ENCODE assay signal across 19 cellular contexts in genomic region chr5:157126-157715, GRCh38. TPM values are rescaled to one million over a fixed set of nuclear protein-coding genes. Genes with fewer than 3 reads are reported as not detected.
"Had no signal": no experiment of that assay in that cellular context is flagged by ENCODE, and none has a peak within 500 bp of the region (broad histone marks: within the 10 kb centered on the region; RNA-seq: fewer than 3 reads in every experiment).

No MANE protein-coding gene starts in this region.

- ATAC-seq: heart right ventricle, left colon, T-cell had no signal

- DNase-seq: activated CD4-positive, alpha-beta T cell treated with anti-CD3 and anti-CD28 coated beads for 1 hour; activated CD4-positive, alpha-beta T cell treated with anti-CD3 and anti-CD28 coated beads, Interleukin-2, amount 50 U/mL, for 4 hours; activated naive CD4-positive, alpha-beta T cell treated with Interleukin-2 at 50 U/mL for 16 hours; anterior cingulate cortex; brain microvascular endothelial cell; dermis blood vessel endothelial cell; SK-N-SH; thyroid gland; uterus had no signal

- H3K4me1 ChIP-seq: heart right ventricle, thyroid gland, uterus had no signal

- H3K36me3 Mint-ChIP-seq: stimulated activated memory B cell treated with anti-CD40 and anti-IgM and Interleukin-4, amounts not matched to agents 10 μg/mL and 1 μg/mL and 100 μg/mL, for 72 hours; T-cell had no signal

- H3K4me1 Mint-ChIP-seq: stimulated activated memory B cell treated with anti-CD40 and anti-IgM and Interleukin-4, amounts not matched to agents 10 μg/mL and 1 μg/mL and 100 μg/mL, for 72 hours; T-cell had no signal

- H3K4me3 ChIP-seq: heart right ventricle, ovary, thyroid gland, uterus had no signal

- H3K4me3 Mint-ChIP-seq: nephron; stimulated activated memory B cell treated with anti-CD40 and anti-IgM and Interleukin-4, amounts not matched to agents 10 μg/mL and 1 μg/mL and 100 μg/mL, for 72 hours; T-cell had no signal

- H3K36me3 ChIP-seq: brain microvascular endothelial cell, heart right ventricle, ovary, thyroid gland, uterus had no signal

- H3K9me3 Mint-ChIP-seq: nephron; stimulated activated memory B cell treated with anti-CD40 and anti-IgM and Interleukin-4, amounts not matched to agents 10 μg/mL and 1 μg/mL and 100 μg/mL, for 72 hours; T-cell had no signal

- H3K27ac ChIP-seq: brain microvascular endothelial cell, heart right ventricle, ovary, thyroid gland, uterus had no signal

- H3K27ac Mint-ChIP-seq: nephron; stimulated activated memory B cell treated with anti-CD40 and anti-IgM and Interleukin-4, amounts not matched to agents 10 μg/mL and 1 μg/mL and 100 μg/mL, for 72 hours; T-cell had no signal

- FAIRE-seq: frontal cortex had no signal

- H3K9me3 ChIP-seq: heart right ventricle, ovary, SK-N-SH, thyroid gland, uterus had no signal

- H3K27me3 ChIP-seq: brain microvascular endothelial cell, ovary, thyroid gland, uterus had no signal

RNA-seq across cellular contexts. Expression of gene LRRC14B, which starts 34.1 kb away (rescaled TPM):
- total RNA-seq: dermis blood vessel endothelial cell, epithelial cell of proximal tubule, left colon, lung microvascular endothelial cell, renal cortical epithelial cell, T-cell, thyroid gland, uterus had no signal
- polyA plus RNA-seq: SK-N-SH had no signal
